ENCODE assay signal across 9 cellular contexts in genomic region chr4:143355540-143356217, GRCh38. TPM values are rescaled to one million over a fixed set of nuclear protein-coding genes. Genes with fewer than 3 reads are reported as not detected.
A peak's percentile ranks its signal among the peaks of the same experiment; 100 is the strongest.
DNase-seq lines count a peak whose midpoint lies in the region; ATAC-seq and TF ChIP-seq lines count a peak whose summit lies in the region.
"Had no signal": no experiment of that assay in that cellular context is flagged by ENCODE, and none has a peak within 500 bp of the region (broad histone marks: within the 10 kb centered on the region; RNA-seq: fewer than 3 reads in every experiment).

No MANE protein-coding gene starts in this region.

- H3K23me2 ChIP-seq in H9 (ENCODE audit: insufficient read length, low read depth, low read length, poor library complexity, severe bottlenecking), result no peaks in the 10 kb centered on the region

- H2AK5ac ChIP-seq in H9 (ENCODE audit: insufficient read length, low read length), result peak overlapping the region; percentile 62

- no peak overlapping the region for H2AFZ ChIP-seq in H9 (ENCODE audit: low read length)
- no peak overlapping the region for H2AFZ ChIP-seq in hepatocyte

- no peak overlapping the region for H3K23ac ChIP-seq in H9 (ENCODE audit: insufficient read length, low read depth, low read length)

- H3K27me3 ChIP-seq in H9 (ENCODE audit: insufficient read depth, low read length) (no peaks in the 10 kb centered on the region), hepatocyte (no peaks in the 10 kb centered on the region)
- no peaks in the 10 kb centered on the region for H3K27me3 ChIP-seq in CD8-positive, alpha-beta T cell (ENCODE audit: insufficient read depth, low read length)
- H3K27me3 ChIP-seq: right lobe of liver had no signal

- no peak overlapping the region for H4K91ac ChIP-seq in H9 (ENCODE audit: insufficient read length, low read depth, low read length)

- H4K20me1 ChIP-seq in H9 (ENCODE audit: control insufficient read depth, insufficient read depth, insufficient read length) (no peaks in the 10 kb centered on the region), hepatocyte (ENCODE audit: insufficient read depth, poor library complexity, severe bottlenecking) (no peaks in the 10 kb centered on the region)

- no peak overlapping the region for H2BK20ac ChIP-seq in H9 (ENCODE audit: low read depth, low read length, poor library complexity, severe bottlenecking)

- no peak overlapping the region for H3K14ac ChIP-seq in H9 (ENCODE audit: insufficient read depth, low read length)

- H3K79me2 ChIP-seq in H9 (ENCODE audit: insufficient read depth, low read length) (0 out of 2 replicates have a peak, but pooled peaks cover 1% of the 10 kb centered on the region), hepatocyte (peaks cover 11% of the 10 kb centered on the region)

- TF ChIP-seq CTCF in H9 (conservative IDR thresholded peaks at IDR 0.05) (no peak), hepatocyte (IDR thresholded peaks at IDR 0.05; ENCODE audit: poor library complexity) (no peak)
- TF ChIP-seq CTCF in CD8-positive, alpha-beta T cell (IDR thresholded peaks at IDR 0.05), result no peak

- H3K27ac ChIP-seq in H9 (ENCODE audit: insufficient read length, low read depth, low read length) (peak overlapping the region; percentile 63), hepatocyte (peak overlapping the region; percentile 60), substantia nigra (ENCODE audit: low read depth, low read length, poor library complexity, severe bottlenecking) (peak overlapping the region; percentile 14)
- no peak overlapping the region for H3K27ac ChIP-seq in CD8-positive, alpha-beta T cell (ENCODE audit: low read depth, low read length)

- no peak overlapping the region for H2BK12ac ChIP-seq in H9 (ENCODE audit: insufficient read length, low read depth, low read length)

- peak overlapping the region; percentile 82 for H3T11ph ChIP-seq in H9 (ENCODE audit: low read length)

- H3K4me3 ChIP-seq in hepatocyte, result no peak overlapping the region
- no peak overlapping the region for H3K4me3 ChIP-seq in CD8-positive, alpha-beta T cell (ENCODE audit: low read depth, low read length)
- H3K4me3 ChIP-seq: right lobe of liver had no signal

- H2BK15ac ChIP-seq in H9 (ENCODE audit: low read depth, low read length), result no peak overlapping the region

- no peak for DNase-seq in H9
- DNase-seq in amniotic epithelial cell (ENCODE audit: low read depth), result peak; percentile 56
- no peak for DNase-seq in hepatocyte (ENCODE audit: low spot score)
- no peak for DNase-seq in substantia nigra (lab: John Stamatoyannopoulos, UW)
- no peak for DNase-seq in CD8-positive, alpha-beta T cell
- DNase-seq in HK-2 (ENCODE audit: unreplicated experiment), result no peak
- DNase-seq: right lobe of liver had no signal

- ATAC-seq in HG03565 (IDR thresholded peaks at IDR 0.05; ENCODE audit: unreplicated experiment) (no peak), GM18511 (IDR thresholded peaks at IDR 0.05; ENCODE audit: unreplicated experiment) (no peak)
- no peak for ATAC-seq in CD8-positive, alpha-beta T cell

- H3K9me3 Mint-ChIP-seq in H9, result no peaks in the 10 kb centered on the region
- no peaks in the 10 kb centered on the region for H3K9me3 Mint-ChIP-seq in CD8-positive, alpha-beta T cell

- peaks cover 3% of the 10 kb centered on the region for H3K79me1 ChIP-seq in H9 (ENCODE audit: insufficient read depth, low read depth, low read length, poor library complexity, severe bottlenecking)

- no peak overlapping the region for H3K18ac ChIP-seq in H9 (ENCODE audit: insufficient read length, low read depth, low read length)

- no peak overlapping the region for H3K4ac ChIP-seq in H9 (ENCODE audit: low read depth, low read length)

- WGBS in H9 (ENCODE audit: extremely low coverage, insufficient read length, low lambda C conversion rate), result no CpG with 5 or more reads among the region's 6 CpGs
- 75% methylated on average over 6 of the region's 6 CpGs for WGBS in hepatocyte (ENCODE audit: low lambda C conversion rate, missing lambda C conversion rate)

- POLR2A ChIA-PET in CD8-positive, alpha-beta T cell (lab: Charles Lee), result no interaction called here

- peaks cover 77 to 79% of the 10 kb centered on the region in 2 experiments for H3K4me1 Mint-ChIP-seq in H9
- peaks cover 15% of the 10 kb centered on the region for H3K4me1 Mint-ChIP-seq in CD8-positive, alpha-beta T cell (ENCODE audit: low read depth)

- H3K9me2 ChIP-seq in hepatocyte (replicated peaks; ENCODE audit: insufficient read depth), result no peaks in the 10 kb centered on the region

- H3K4me1 ChIP-seq in H9 (ENCODE audit: insufficient read depth, low read length) (peaks cover 13% of the 10 kb centered on the region; the same call in 1 of the 2 replicates), hepatocyte (ENCODE audit: insufficient read depth) (peaks cover 80% of the 10 kb centered on the region)
- H3K4me1 ChIP-seq in CD8-positive, alpha-beta T cell (ENCODE audit: insufficient read depth, low read length), result peaks cover 11% of the 10 kb centered on the region

- peak overlapping the region; percentile 18 for H3K4me2 ChIP-seq in H9 (ENCODE audit: insufficient read depth, insufficient read length, low read length)
- H3K4me2 ChIP-seq in hepatocyte, result peak overlapping the region; percentile 23

- H3K4me3 Mint-ChIP-seq in H9, result peak overlapping the region; percentile 19 to 52; a peak in 1 of 5 replicates
- no peak overlapping the region for H3K4me3 Mint-ChIP-seq in CD8-positive, alpha-beta T cell

- intact Hi-C loops in CD8-positive, alpha-beta T cell (cut with DNase I, micrococcal nuclease), result no loop called here

- H3K9me3 ChIP-seq in H9 (ENCODE audit: control insufficient read depth, low read depth, low read length) (no peaks in the 10 kb centered on the region), hepatocyte (ENCODE audit: low read depth) (no peaks in the 10 kb centered on the region)
- H3K9me3 ChIP-seq in CD8-positive, alpha-beta T cell (ENCODE audit: low read length), result no peaks in the 10 kb centered on the region
- H3K9me3 ChIP-seq: right lobe of liver had no signal

- peak overlapping the region; percentile 16 to 95 (median 95); a peak in 6 of 7 replicates for H3K27ac Mint-ChIP-seq in H9
- no peak overlapping the region for H3K27ac Mint-ChIP-seq in CD8-positive, alpha-beta T cell

- H4K5ac ChIP-seq in H9 (ENCODE audit: insufficient read length, low read depth, low read length), result peak overlapping the region; percentile 53

- H3K36me3 ChIP-seq in hepatocyte (replicated peaks; ENCODE audit: insufficient read depth, low read depth), result no peaks in the 10 kb centered on the region
- H3K36me3 ChIP-seq in CD8-positive, alpha-beta T cell (ENCODE audit: insufficient read depth, low read length), result no peaks in the 10 kb centered on the region
- H3K36me3 ChIP-seq: right lobe of liver had no signal

- H3K9ac ChIP-seq in H9 (ENCODE audit: extremely low read depth, insufficient read length, low read length), result no peak overlapping the region

- H3K27me3 Mint-ChIP-seq in H9 (ENCODE audit: low read depth), result no peaks in the 10 kb centered on the region; the same call in 1 of the 2 replicates
- no peaks in the 10 kb centered on the region for H3K27me3 Mint-ChIP-seq in CD8-positive, alpha-beta T cell (ENCODE audit: low read depth)

- H3K36me3 Mint-ChIP-seq in H9 (ENCODE audit: insufficient read depth in 1 of 3, low read depth in 3 of 3), result no peaks in the 10 kb centered on the region
- no peaks in the 10 kb centered on the region for H3K36me3 Mint-ChIP-seq in CD8-positive, alpha-beta T cell

- H2BK120ac ChIP-seq in H9 (ENCODE audit: low read depth, low read length, poor library complexity, severe bottlenecking), result no peak overlapping the region

- H4K8ac ChIP-seq in H9 (replicated peaks; ENCODE audit: insufficient read length, low read depth, low read length), result no peak overlapping the region

- no peak overlapping the region for H2BK5ac ChIP-seq in H9 (ENCODE audit: insufficient read length, low read length)

- CTCF ChIA-PET in CD8-positive, alpha-beta T cell (lab: Charles Lee), result no interaction called here

- no peak overlapping the region for H3K56ac ChIP-seq in H9 (ENCODE audit: insufficient read length, low read depth, low read length)

RNA-seq across cellular contexts. Expression of gene GAB1, which starts 19.0 kb away (rescaled TPM):
- 13.8 and 15.3 TPM in 2 replicates for total RNA-seq in H9 (2021)
- 30.7 and 37.5 TPM in 2 replicates for total RNA-seq in hepatocyte
- 6.0 and 10.9 TPM in 2 replicates for polyA plus RNA-seq in hepatocyte
- total RNA-seq in CD8-positive, alpha-beta T cell, result 1 to 10 TPM in 1 of 2 experiments, under 1 TPM in 1; 0.98 to 1.5 TPM
